Comparison of ENCODE assay signal across 8 cellular contexts in the genomic region with DNA sequence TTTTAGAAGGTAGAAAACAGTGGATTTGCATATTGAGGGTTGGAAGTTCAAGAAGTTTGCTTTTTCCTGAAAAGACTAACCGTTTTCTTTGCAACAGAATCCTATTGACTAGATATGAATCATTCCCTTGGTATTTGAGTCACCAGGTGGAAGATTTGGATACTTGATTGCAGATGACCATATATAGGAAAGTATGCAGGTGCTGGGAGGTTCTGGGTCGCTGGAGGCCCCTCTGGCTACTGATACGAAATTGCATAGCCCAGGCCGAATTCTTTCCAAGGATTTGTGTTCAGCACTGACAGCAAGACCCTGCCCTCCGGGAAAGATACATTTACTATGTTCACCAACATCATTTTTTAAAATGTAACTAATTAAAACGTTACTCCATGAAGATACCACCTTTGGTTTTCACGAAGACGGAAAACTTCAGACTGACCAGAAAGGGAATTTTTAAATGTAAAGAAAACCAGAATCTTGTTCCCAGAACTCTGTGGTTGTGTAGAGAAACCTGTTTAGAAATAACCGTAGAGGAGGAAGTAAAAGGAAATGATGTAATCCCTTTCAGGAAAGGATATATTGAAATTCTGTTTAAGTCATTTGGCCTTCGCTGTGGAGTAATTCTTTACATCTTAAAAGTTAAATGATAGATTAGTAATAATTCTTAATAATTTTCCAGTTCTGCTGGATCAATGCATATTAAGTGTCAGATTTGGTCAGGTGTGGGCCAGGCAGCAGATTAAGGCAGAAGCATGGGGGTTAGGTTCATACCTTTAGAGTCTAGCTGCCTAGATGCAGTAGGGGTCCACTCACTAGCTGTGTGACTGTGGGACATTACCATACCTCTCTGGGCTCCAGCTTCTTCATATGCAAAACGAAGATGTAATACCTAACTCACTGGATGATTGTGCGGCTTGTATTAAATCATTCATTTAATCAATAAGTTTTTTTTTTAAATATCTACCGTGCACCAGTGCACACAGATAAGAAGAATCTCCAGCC. TPM values are rescaled to one million over a fixed set of nuclear protein-coding genes. Genes with fewer than 3 reads are reported as not detected.
A peak's percentile ranks its signal among the peaks of the same experiment; 100 is the strongest.
DNase-seq lines count a peak whose midpoint lies in the region; ATAC-seq and TF ChIP-seq lines count a peak whose summit lies in the region.

No MANE protein-coding gene starts in this region.

- no peak overlapping the region for H3K4me2 ChIP-seq in DND-41 (ENCODE audit: insufficient read depth, low read length)

- H3K4me3 ChIP-seq in DND-41 (ENCODE audit: low read depth in 1 of 2, low read length in 2 of 2) (no peak overlapping the region), colonic mucosa (peak overlapping the region; percentile 52), mucosa of rectum (ENCODE audit: low read length in 2 of 2) (peak overlapping the region; percentile 76 to 79)

- ATAC-seq in DND-41 (ENCODE audit: insufficient read depth, low read depth) (0 out of 3 replicates have a peak, but pooled peaks have one; percentile 37), GM19452 (IDR thresholded peaks at IDR 0.05; ENCODE audit: unreplicated experiment) (no peak), HG02970 (IDR thresholded peaks at IDR 0.05; ENCODE audit: low FRiP score, unreplicated experiment) (no peak)

- H3K4me1 ChIP-seq in DND-41 (ENCODE audit: insufficient read depth, low read length) (peaks cover 5% of the 10 kb centered on the region; the same call in 1 of the 2 replicates), colonic mucosa (no peaks in the 10 kb centered on the region), mucosa of rectum (ENCODE audit: control insufficient read depth in 2 of 2, insufficient read depth in 2 of 2, low read length in 2 of 2) (peaks cover 3 to 5% of the 10 kb centered on the region in 2 donors)

- H3K9ac ChIP-seq in DND-41 (ENCODE audit: low read depth, low read length) = no peak overlapping the region
- H3K9ac ChIP-seq in colonic mucosa (ENCODE audit: low read depth in 2 of 2, low read length in 2 of 2) = peak overlapping the region in 1 of 2 donors; percentile 73
- peak overlapping the region; percentile 65 to 79 for H3K9ac ChIP-seq in mucosa of rectum (ENCODE audit: low read depth in 1 of 2, low read length in 2 of 2)

- intact Hi-C loops in colonic mucosa (cut with DNase I) = no loop called here
- intact Hi-C loops in head of caudate nucleus (cut with DNase I) = no loop called here

- TF ChIP-seq CTCF in DND-41 (IDR thresholded peaks at IDR 0.05; ENCODE audit: borderline replicate concordance, extremely low read depth, low read length, poor library complexity, severe bottlenecking) = no peak
- no peak for TF ChIP-seq CTCF in colonic mucosa (IDR thresholded peaks at IDR 0.05)

- H3K27ac ChIP-seq in DND-41 (ENCODE audit: low read length) (no peak overlapping the region), colonic mucosa (peak overlapping the region; percentile 64), mucosa of rectum (ENCODE audit: low read depth in 2 of 2, low read length in 2 of 2) (peak overlapping the region in 1 of 2 donors; percentile 13)

- H3K36me3 ChIP-seq in DND-41 (ENCODE audit: insufficient read depth, low read length) (no peaks in the 10 kb centered on the region), colonic mucosa (no peaks in the 10 kb centered on the region), mucosa of rectum (ENCODE audit: control insufficient read depth in 2 of 2, insufficient read depth in 2 of 2, low read length in 2 of 2) (no peaks in the 10 kb centered on the region)

- H2AFZ ChIP-seq in DND-41 (ENCODE audit: low read depth, low read length) = no peak overlapping the region

- H3K27me3 ChIP-seq in DND-41 (ENCODE audit: insufficient read depth, low read length, poor library complexity) (no peaks in the 10 kb centered on the region), colonic mucosa (no peaks in the 10 kb centered on the region), mucosa of rectum (ENCODE audit: control insufficient read depth in 2 of 2, insufficient read depth in 2 of 2, low read length in 2 of 2) (no peaks in the 10 kb centered on the region)

- H3K9me3 ChIP-seq in DND-41 (ENCODE audit: insufficient read depth, low read length, severe bottlenecking) (peaks cover 3% of the 10 kb centered on the region), colonic mucosa (no peaks in the 10 kb centered on the region), mucosa of rectum (ENCODE audit: control insufficient read depth in 2 of 2, low read length in 2 of 2) (no peaks in the 10 kb centered on the region)

- DNase-seq in DND-41 = no peak
- peak; percentile 0 for DNase-seq in NCI-H1105 (lab: John Stamatoyannopoulos, UW)
- peak; percentile 42 for DNase-seq in colonic mucosa
- DNase-seq in head of caudate nucleus = no peak
- no peak for DNase-seq in activated CD4-positive, alpha-beta T cell treated with anti-CD3 and anti-CD28 coated beads for 48 hours

- H3K79me2 ChIP-seq in DND-41 (ENCODE audit: insufficient read depth, low read length) = no peaks in the 10 kb centered on the region

- H4K20me1 ChIP-seq in DND-41 (ENCODE audit: insufficient read depth, low read length) = no peaks in the 10 kb centered on the region

RNA-seq across cellular contexts. Expression of a gene that starts 1.1 kb away (rescaled TPM):
- 10 to 100 TPM; 58.9 to 59.2 TPM for total RNA-seq in colonic mucosa

Comparison
In these comparisons a context has a peak if more than half of its experiments do, and no peak if none do; other contexts are left out.
1. DNase-seq: peak in NCI-H1105 (single experiment) and colonic mucosa (single experiment); none in DND-41 (single experiment), head of caudate nucleus (0 of 42) and activated CD4-positive, alpha-beta T cell treated with anti-CD3 and anti-CD28 coated beads for 48 hours (single experiment).
2. H3K4me3 ChIP-seq: peak in colonic mucosa (single experiment) and mucosa of rectum (2 of 2); none in DND-41 (0 of 2).